In genomic region chr4:184441461-184442392, GRCh38 we compare ENCODE assay signal across 10 cellular contexts. TPM values are rescaled to one million over a fixed set of nuclear protein-coding genes. Genes with fewer than 3 reads are reported as not detected.
DNase-seq lines count a peak whose midpoint lies in the region; ATAC-seq and TF ChIP-seq lines count a peak whose summit lies in the region.
"Had no signal": no experiment of that assay in that cellular context is flagged by ENCODE, and none has a peak within 500 bp of the region (broad histone marks: within the 10 kb centered on the region; RNA-seq: fewer than 3 reads in every experiment).

No MANE protein-coding gene starts in this region.

- no peak for TF ChIP-seq CTCF in activated CD8-positive, alpha-beta T cell treated with anti-CD3 and anti-CD28 coated beads for 36 hours (IDR thresholded peaks at IDR 0.05)
- TF ChIP-seq CTCF in ascending aorta (IDR thresholded peaks at IDR 0.05), result no peak
- no peak for TF ChIP-seq CTCF in suprapubic skin (IDR thresholded peaks at IDR 0.05)

- H3K4me1 Mint-ChIP-seq in activated CD8-positive, alpha-beta T cell treated with anti-CD3 and anti-CD28 coated beads for 36 hours (ENCODE audit: low read depth), result peaks cover 81% of the 10 kb centered on the region
- peaks cover 64% of the 10 kb centered on the region for H3K4me1 Mint-ChIP-seq in activated CD8-positive, alpha-beta T cell treated with anti-CD3 and anti-CD28 coated beads, Interleukin-2, amount 10 ng/mL, durations not matched to agents 7 days and 5 days (ENCODE audit: low read depth)
- peaks cover 96% of the 10 kb centered on the region for H3K4me1 Mint-ChIP-seq in stimulated activated naive CD8-positive, alpha-beta T cell treated with anti-CD3 and anti-CD28 coated beads, Interleukin-15, amount 100 ng/mL, for 72 hours

- intact Hi-C loops in activated CD8-positive, alpha-beta T cell treated with anti-CD3 and anti-CD28 coated beads for 36 hours (cut with micrococcal nuclease), result no loop called here
- intact Hi-C loops in ascending aorta (cut with DNase I), result no loop called here

- peak overlapping the region; percentile 31 to 44 for H3K27ac ChIP-seq in ascending aorta
- H3K27ac ChIP-seq in suprapubic skin, result no peak overlapping the region

- H3K36me3 Mint-ChIP-seq in activated CD8-positive, alpha-beta T cell treated with anti-CD3 and anti-CD28 coated beads for 36 hours (ENCODE audit: low read depth), result peaks cover 15% of the 10 kb centered on the region
- peaks cover 27% of the 10 kb centered on the region for H3K36me3 Mint-ChIP-seq in activated CD8-positive, alpha-beta T cell treated with anti-CD3 and anti-CD28 coated beads, Interleukin-2, amount 10 ng/mL, durations not matched to agents 7 days and 5 days (ENCODE audit: low read depth)

- H3K36me3 ChIP-seq in ascending aorta (no peaks in the 10 kb centered on the region), suprapubic skin (no peaks in the 10 kb centered on the region)

- TF ChIP-seq EP300 in suprapubic skin (IDR thresholded peaks at IDR 0.05), result no peak

- ATAC-seq in activated CD8-positive, alpha-beta T cell treated with anti-CD3 and anti-CD28 coated beads for 36 hours, result no peak
- ATAC-seq in activated CD8-positive, alpha-beta T cell treated with anti-CD3 and anti-CD28 coated beads, Interleukin-2, amount 10 ng/mL, durations not matched to agents 7 days and 5 days, result no peak
- no peak for ATAC-seq in stimulated activated naive CD8-positive, alpha-beta T cell treated with anti-CD3 and anti-CD28 coated beads, Interleukin-15, amount 100 ng/mL, for 72 hours
- no peak for ATAC-seq in GM21786 (IDR thresholded peaks at IDR 0.05; ENCODE audit: unreplicated experiment)
- ATAC-seq in HG03457 (IDR thresholded peaks at IDR 0.05; ENCODE audit: unreplicated experiment), result no peak

- H3K4me3 Mint-ChIP-seq in activated CD8-positive, alpha-beta T cell treated with anti-CD3 and anti-CD28 coated beads for 36 hours, result no peak overlapping the region
- H3K4me3 Mint-ChIP-seq in activated CD8-positive, alpha-beta T cell treated with anti-CD3 and anti-CD28 coated beads, Interleukin-2, amount 10 ng/mL, durations not matched to agents 7 days and 5 days, result no peak overlapping the region
- no peak overlapping the region for H3K4me3 Mint-ChIP-seq in stimulated activated naive CD8-positive, alpha-beta T cell treated with anti-CD3 and anti-CD28 coated beads, Interleukin-15, amount 100 ng/mL, for 72 hours

- H3K27me3 Mint-ChIP-seq in activated CD8-positive, alpha-beta T cell treated with anti-CD3 and anti-CD28 coated beads for 36 hours, result no peaks in the 10 kb centered on the region
- H3K27me3 Mint-ChIP-seq in activated CD8-positive, alpha-beta T cell treated with anti-CD3 and anti-CD28 coated beads, Interleukin-2, amount 10 ng/mL, durations not matched to agents 7 days and 5 days (ENCODE audit: low read depth), result no peaks in the 10 kb centered on the region
- no peaks in the 10 kb centered on the region for H3K27me3 Mint-ChIP-seq in stimulated activated naive CD8-positive, alpha-beta T cell treated with anti-CD3 and anti-CD28 coated beads, Interleukin-15, amount 100 ng/mL, for 72 hours

- H3K9me3 Mint-ChIP-seq in activated CD8-positive, alpha-beta T cell treated with anti-CD3 and anti-CD28 coated beads for 36 hours, result no peaks in the 10 kb centered on the region
- H3K9me3 Mint-ChIP-seq in activated CD8-positive, alpha-beta T cell treated with anti-CD3 and anti-CD28 coated beads, Interleukin-2, amount 10 ng/mL, durations not matched to agents 7 days and 5 days (ENCODE audit: insufficient read depth), result no peaks in the 10 kb centered on the region
- no peaks in the 10 kb centered on the region for H3K9me3 Mint-ChIP-seq in stimulated activated naive CD8-positive, alpha-beta T cell treated with anti-CD3 and anti-CD28 coated beads, Interleukin-15, amount 100 ng/mL, for 72 hours

- POLR2A ChIA-PET in activated CD8-positive, alpha-beta T cell treated with anti-CD3 and anti-CD28 coated beads for 36 hours (lab: Charles Lee), result interaction anchor here (0.6 to 1.0 kb wide), 5 partner anchors 9 to 160 kb away, joined by 3 to 4 read pairs (median 3); no protein-coding TSS in a partner anchor
- POLR2A ChIA-PET in activated CD8-positive, alpha-beta T cell treated with anti-CD3 and anti-CD28 coated beads, Interleukin-2, amount 10 ng/mL, durations not matched to agents 7 days and 5 days (lab: Charles Lee), result interaction anchor here (0.6 to 1.6 kb wide), 3 partner anchors 32 to 173 kb away, joined by 3 to 5 read pairs (median 3); partner anchors contain the start of gene IRF2

- 63% methylated on average over 12 of the region's 13 CpGs for WGBS in suprapubic skin

- H3K27ac Mint-ChIP-seq in activated CD8-positive, alpha-beta T cell treated with anti-CD3 and anti-CD28 coated beads for 36 hours, result peak overlapping the region; percentile 71
- no peak overlapping the region for H3K27ac Mint-ChIP-seq in activated CD8-positive, alpha-beta T cell treated with anti-CD3 and anti-CD28 coated beads, Interleukin-2, amount 10 ng/mL, durations not matched to agents 7 days and 5 days
- peak overlapping the region; percentile 2 to 81 for H3K27ac Mint-ChIP-seq in stimulated activated naive CD8-positive, alpha-beta T cell treated with anti-CD3 and anti-CD28 coated beads, Interleukin-15, amount 100 ng/mL, for 72 hours

- H3K4me1 ChIP-seq in ascending aorta, result peaks cover 0 to 24% of the 10 kb centered on the region in 2 donors
- peaks cover 40% of the 10 kb centered on the region for H3K4me1 ChIP-seq in suprapubic skin

- TF ChIP-seq POLR2A in suprapubic skin (IDR thresholded peaks at IDR 0.05), result no peak

- H3K4me3 ChIP-seq in ascending aorta, result peak overlapping the region in 1 of 2 donors; percentile 31
- no peak overlapping the region for H3K4me3 ChIP-seq in suprapubic skin

- H3K27me3 ChIP-seq in ascending aorta (no peaks in the 10 kb centered on the region), suprapubic skin (no peaks in the 10 kb centered on the region)

- CTCF ChIA-PET in activated CD8-positive, alpha-beta T cell treated with anti-CD3 and anti-CD28 coated beads for 36 hours (lab: Charles Lee), result interaction anchor here (0.8 to 1.3 kb wide), 4 partner anchors 8 to 178 kb away, joined by 3 read pairs; no protein-coding TSS in a partner anchor
- CTCF ChIA-PET in activated CD8-positive, alpha-beta T cell treated with anti-CD3 and anti-CD28 coated beads, Interleukin-2, amount 10 ng/mL, durations not matched to agents 7 days and 5 days (lab: Charles Lee), result interaction anchor here (0.7 to 1.4 kb wide), 4 partner anchors 46 to 191 kb away, joined by 3 to 4 read pairs (median 3); no protein-coding TSS in a partner anchor

- DNase-seq in activated CD8-positive, alpha-beta T cell treated with anti-CD3 and anti-CD28 coated beads for 36 hours, result no peak
- DNase-seq in activated CD8-positive, alpha-beta T cell treated with anti-CD3 and anti-CD28 coated beads, Interleukin-2, amount 10 ng/mL, durations not matched to agents 7 days and 5 days, result no peak
- DNase-seq in ascending aorta (ENCODE audit: low spot score in 2 of 2) (no peak), iPS-NIHi7 (ENCODE audit: extremely low spot score) (peak; percentile 21), suprapubic skin (ENCODE audit: low spot score in 2 of 2) (no peak)
- DNase-seq in stimulated activated naive CD8-positive, alpha-beta T cell treated with anti-CD3 and anti-CD28 coated beads, Interleukin-15, amount 100 ng/mL, for 72 hours, result no peak
- DNase-seq: NCI-H2081, occipital lobe had no signal

- H3K9me3 ChIP-seq in ascending aorta, result no peaks in the 10 kb centered on the region
- H3K9me3 ChIP-seq in suprapubic skin, result no peaks in the 10 kb centered on the region

RNA-seq across cellular contexts. Expression of gene IRF2, which starts 32.6 kb away (rescaled TPM):
- 10 to 100 TPM; 48.1 to 56.4 TPM for total RNA-seq in activated CD8-positive, alpha-beta T cell treated with anti-CD3 and anti-CD28 coated beads for 36 hours
- 10 to 100 TPM; 59.7 to 65.3 TPM for total RNA-seq in activated CD8-positive, alpha-beta T cell treated with anti-CD3 and anti-CD28 coated beads, Interleukin-2, amount 10 ng/mL, durations not matched to agents 7 days and 5 days
- total RNA-seq in ascending aorta (39.6 TPM), suprapubic skin (10 to 100 TPM; 27.9 to 38.7 (median 29.9) TPM)
